ENCODE assay signal across 18 cellular contexts in genomic region chr1:173113015-173113741, GRCh38.
DNase-seq lines count a peak whose midpoint lies in the region; ATAC-seq, FAIRE-seq and TF ChIP-seq lines count a peak whose summit lies in the region.
"Had no signal": no experiment of that assay in that cellular context is flagged by ENCODE, and none has a peak within 500 bp of the region (broad histone marks: within the 10 kb centered on the region; RNA-seq: fewer than 3 reads in every experiment).

No MANE protein-coding gene starts in this region.

- H3K4me3 ChIP-seq in MG63 (no peak overlapping the region), bronchial epithelial cell (ENCODE audit: low read depth, low read length) (no peak overlapping the region)
- H3K4me3 ChIP-seq: heart left ventricle had no signal

- no peak overlapping the region for H3K4me3 Mint-ChIP-seq in activated T-cell treated with anti-CD3 and anti-CD28 coated beads, Interleukin-2, amount 50 U/mL, for 4 hours
- H3K4me3 Mint-ChIP-seq: stimulated activated naive CD8-positive, alpha-beta T cell treated with anti-CD3 and anti-CD28 coated beads, Interleukin-15, Interleukin-2, amounts not matched to agents 100 ng/mL and 50 ng/mL, for 24 hours; T-helper 1 cell treated with Interleukin-12 subunit alpha and Interleukin-12 subunit beta and Interleukin-4 antibody, amounts not matched to agents 30 μg/mL and 1 μg/mL, for 36 hours had no signal

- TF ChIP-seq CTCF in bronchial epithelial cell (IDR thresholded peaks at IDR 0.05; ENCODE audit: insufficient read depth, low read length, severe bottlenecking) (no peak), omental fat pad (IDR thresholded peaks at IDR 0.05) (no peak)

- peak; percentile 62 for DNase-seq in EH (ENCODE audit: low read depth)
- peak; percentile 34 for DNase-seq in MG63
- DNase-seq in bronchial epithelial cell (ENCODE audit: low read depth), result peak; percentile 96
- DNase-seq in lung microvascular endothelial cell (ENCODE audit: low read depth in 2 of 2), result peak; percentile 3 to 82
- DNase-seq in activated T-cell treated with anti-CD3 and anti-CD28 coated beads, Interleukin-2, amount 50 U/mL, for 4 hours, result no peak
- no peak for DNase-seq in omental fat pad (ENCODE audit: low spot score)
- DNase-seq: activated CD4-positive, alpha-beta T cell treated with anti-CD3 and anti-CD28 coated beads, Interleukin-2, amount 50 U/mL, for 1 hour; anterior cingulate cortex; heart left ventricle; KG1; left cardiac atrium; NCI-H187; NCI-H510A treated with DMSO at 0.1 percent for 48 hours; RPMI8226 had no signal

- no peak for FAIRE-seq in bronchial epithelial cell (lab: Jason Lieb, UNC)
- FAIRE-seq: H1 had no signal

- no peaks in the 10 kb centered on the region for H3K4me1 Mint-ChIP-seq in activated T-cell treated with anti-CD3 and anti-CD28 coated beads, Interleukin-2, amount 50 U/mL, for 4 hours (ENCODE audit: low read depth)

- H3K9me3 Mint-ChIP-seq in activated T-cell treated with anti-CD3 and anti-CD28 coated beads, Interleukin-2, amount 50 U/mL, for 4 hours, result peaks cover 6% of the 10 kb centered on the region

- ATAC-seq in activated T-cell treated with anti-CD3 and anti-CD28 coated beads, Interleukin-2, amount 50 U/mL, for 4 hours, result no peak
- ATAC-seq in omental fat pad (ENCODE audit: low FRiP score) (no peak), HG03139 (IDR thresholded peaks at IDR 0.05; ENCODE audit: unreplicated experiment) (no peak)

- H3K9me3 ChIP-seq in MG63, result peaks cover 5% of the 10 kb centered on the region

- H3K36me3 ChIP-seq in MG63 (no peaks in the 10 kb centered on the region), bronchial epithelial cell (ENCODE audit: control insufficient read depth, insufficient read depth, low read length) (no peaks in the 10 kb centered on the region)
- H3K36me3 ChIP-seq: heart left ventricle had no signal

- H3K27me3 ChIP-seq in MG63 (no peaks in the 10 kb centered on the region), bronchial epithelial cell (ENCODE audit: control insufficient read depth, insufficient read depth, low read length) (no peaks in the 10 kb centered on the region)
- H3K27me3 ChIP-seq: heart left ventricle had no signal

- no peaks in the 10 kb centered on the region for H3K36me3 Mint-ChIP-seq in activated T-cell treated with anti-CD3 and anti-CD28 coated beads, Interleukin-2, amount 50 U/mL, for 4 hours (ENCODE audit: insufficient read depth)

- H3K27me3 Mint-ChIP-seq in activated T-cell treated with anti-CD3 and anti-CD28 coated beads, Interleukin-2, amount 50 U/mL, for 4 hours (ENCODE audit: low read depth), result no peaks in the 10 kb centered on the region
- H3K27me3 Mint-ChIP-seq: stimulated activated naive CD8-positive, alpha-beta T cell treated with anti-CD3 and anti-CD28 coated beads, Interleukin-15, Interleukin-2, amounts not matched to agents 100 ng/mL and 50 ng/mL, for 24 hours had no signal

Comparison
In these comparisons a context has a peak if more than half of its experiments do, and no peak if none do; other contexts are left out.
1. DNase-seq: peak in EH (single experiment), MG63 (single experiment), bronchial epithelial cell (single experiment) and lung microvascular endothelial cell (2 of 2); none in activated T-cell treated with anti-CD3 and anti-CD28 coated beads, Interleukin-2, amount 50 U/mL, for 4 hours (single experiment) and omental fat pad (single experiment).